ENCODE assay signal across 13 cellular contexts in genomic region chr4:169351860-169352259, GRCh38.
A peak's percentile ranks its signal among the peaks of the same experiment; 100 is the strongest.
DNase-seq lines count a peak whose midpoint lies in the region; ATAC-seq and TF ChIP-seq lines count a peak whose summit lies in the region.
"Had no signal": no experiment of that assay in that cellular context is flagged by ENCODE, and none has a peak within 500 bp of the region (broad histone marks: within the 10 kb centered on the region; RNA-seq: fewer than 3 reads in every experiment).

No MANE protein-coding gene starts in this region.

- 21 to 26% methylated on average over 7 of the region's 7 CpGs for WGBS in heart right ventricle, 2 donors
- WGBS in esophagus muscularis mucosa: 62% methylated on average over 7 of the region's 7 CpGs

- no peaks in the 10 kb centered on the region for H3K36me3 ChIP-seq in heart right ventricle
- H3K36me3 ChIP-seq in esophagus muscularis mucosa: no peaks in the 10 kb centered on the region
- H3K36me3 ChIP-seq: SJSA1 had no signal

- intact Hi-C loops in heart right ventricle (cut with DNase I): no loop called here
- intact Hi-C loops in esophagus muscularis mucosa (cut with DNase I): no loop called here

- TF ChIP-seq POLR2A in esophagus muscularis mucosa (IDR thresholded peaks at IDR 0.05; ENCODE audit: low read depth): no peak

- H3K27me3 ChIP-seq in heart right ventricle: no peaks in the 10 kb centered on the region
- no peaks in the 10 kb centered on the region for H3K27me3 ChIP-seq in esophagus muscularis mucosa
- H3K27me3 ChIP-seq: SJSA1 had no signal

- TF ChIP-seq CTCF in heart right ventricle (IDR thresholded peaks at IDR 0.05) (no peak), esophagus muscularis mucosa (IDR thresholded peaks at IDR 0.05) (no peak)

- peaks cover 0 to 11% (median 0%) of the 10 kb centered on the region in 9 donors for H3K4me1 ChIP-seq in heart right ventricle
- no peaks in the 10 kb centered on the region for H3K4me1 ChIP-seq in esophagus muscularis mucosa
- H3K4me1 ChIP-seq: SJSA1 had no signal

- no peak for TF ChIP-seq EP300 in esophagus muscularis mucosa (IDR thresholded peaks at IDR 0.05)

- H3K27ac ChIP-seq in heart right ventricle: no peak overlapping the region
- no peak overlapping the region for H3K27ac ChIP-seq in esophagus muscularis mucosa (replicated peaks in 1 of 4)
- H3K27ac ChIP-seq: SJSA1 had no signal

- peak; percentile 93 for DNase-seq in astrocyte of the hippocampus (ENCODE audit: low read depth, low spot score)
- DNase-seq in heart right ventricle: peak in 1 of 2 donors; percentile 60
- DNase-seq in pons (ENCODE audit: low spot score): peak; percentile 28
- DNase-seq in esophagus muscularis mucosa (ENCODE audit: extremely low spot score): no peak
- no peak for DNase-seq in NCI-H510A treated with DMSO at 0.1 percent for 48 hours (lab: John Stamatoyannopoulos, UW)
- DNase-seq: CD4-positive, CD25-positive, alpha-beta regulatory T cell; GF-D8; naive B cell had no signal

- no peak overlapping the region for H3K4me3 ChIP-seq in heart right ventricle
- H3K4me3 ChIP-seq in esophagus muscularis mucosa: no peak overlapping the region
- H3K4me3 ChIP-seq: SJSA1, skin epidermis had no signal

- H3K9me3 ChIP-seq in heart right ventricle: peaks cover 0 to 8% (median 0%) of the 10 kb centered on the region in 11 donors
- H3K9me3 ChIP-seq in esophagus muscularis mucosa: no peaks in the 10 kb centered on the region
- H3K9me3 ChIP-seq: SJSA1 had no signal

- peak; percentile 57 for ATAC-seq in GM18867 (IDR thresholded peaks at IDR 0.05; ENCODE audit: unreplicated experiment)
- peak; percentile 58 to 97 (median 94) for ATAC-seq in heart right ventricle
- no peak for ATAC-seq in GM21381 (IDR thresholded peaks at IDR 0.05; ENCODE audit: unreplicated experiment)
- ATAC-seq in GM19324 (IDR thresholded peaks at IDR 0.05; ENCODE audit: low FRiP score, unreplicated experiment): no peak

Comparison
In these comparisons a context has a peak if more than half of its experiments do, and no peak if none do; other contexts are left out.
1. ATAC-seq: peak in GM18867 (single experiment) and heart right ventricle (8 of 8); none in GM21381 (single experiment) and GM19324 (single experiment).
2. DNase-seq: peak in astrocyte of the hippocampus (single experiment) and pons (single experiment); none in esophagus muscularis mucosa (single experiment) and NCI-H510A treated with DMSO at 0.1 percent for 48 hours (single experiment).